1 cellular context compared by ENCODE assay signal in genomic region chr5:169583424-169584215, GRCh38.
A peak's percentile ranks its signal among the peaks of the same experiment; 100 is the strongest.
TF ChIP-seq lines count a peak whose summit lies in the region.

A gene with protein sequence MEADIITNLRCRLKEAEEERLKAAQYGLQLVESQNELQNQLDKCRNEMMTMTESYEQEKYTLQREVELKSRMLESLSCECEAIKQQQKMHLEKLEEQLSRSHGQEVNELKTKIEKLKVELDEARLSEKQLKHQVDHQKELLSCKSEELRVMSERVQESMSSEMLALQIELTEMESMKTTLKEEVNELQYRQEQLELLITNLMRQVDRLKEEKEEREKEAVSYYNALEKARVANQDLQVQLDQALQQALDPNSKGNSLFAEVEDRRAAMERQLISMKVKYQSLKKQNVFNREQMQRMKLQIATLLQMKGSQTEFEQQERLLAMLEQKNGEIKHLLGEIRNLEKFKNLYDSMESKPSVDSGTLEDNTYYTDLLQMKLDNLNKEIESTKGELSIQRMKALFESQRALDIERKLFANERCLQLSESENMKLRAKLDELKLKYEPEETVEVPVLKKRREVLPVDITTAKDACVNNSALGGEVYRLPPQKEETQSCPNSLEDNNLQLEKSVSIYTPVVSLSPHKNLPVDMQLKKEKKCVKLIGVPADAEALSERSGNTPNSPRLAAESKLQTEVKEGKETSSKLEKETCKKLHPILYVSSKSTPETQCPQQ (plus strand): TSS chr5:169583773. CDS start chr5:169588417, 4,644 bp downstream.

TF ChIP-seq in K562, 482 proteins besides CTCF, POLR2A, EP300 and RAD21 (continued from another document and continues in another):
- TF ChIP-seq, protein P1, sequence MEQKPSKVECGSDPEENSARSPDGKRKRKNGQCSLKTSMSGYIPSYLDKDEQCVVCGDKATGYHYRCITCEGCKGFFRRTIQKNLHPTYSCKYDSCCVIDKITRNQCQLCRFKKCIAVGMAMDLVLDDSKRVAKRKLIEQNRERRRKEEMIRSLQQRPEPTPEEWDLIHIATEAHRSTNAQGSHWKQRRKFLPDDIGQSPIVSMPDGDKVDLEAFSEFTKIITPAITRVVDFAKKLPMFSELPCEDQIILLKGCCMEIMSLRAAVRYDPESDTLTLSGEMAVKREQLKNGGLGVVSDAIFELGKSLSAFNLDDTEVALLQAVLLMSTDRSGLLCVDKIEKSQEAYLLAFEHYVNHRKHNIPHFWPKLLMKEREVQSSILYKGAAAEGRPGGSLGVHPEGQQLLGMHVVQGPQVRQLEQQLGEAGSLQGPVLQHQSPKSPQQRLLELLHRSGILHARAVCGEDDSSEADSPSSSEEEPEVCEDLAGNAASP (IDR thresholded peaks at IDR 0.05) = no peak
- TF ChIP-seq ZNF124 (CRISPR knock-in tag; IDR thresholded peaks at IDR 0.05) (no peak), EP400 (IDR thresholded peaks at IDR 0.05) (peak; percentile 80), NR4A1 (CRISPR knock-in tag; IDR thresholded peaks at IDR 0.05) (no peak), NR4A1 (tag; IDR thresholded peaks at IDR 0.05) (no peak), ZNF280B (CRISPR knock-in tag; IDR thresholded peaks at IDR 0.05) (no peak), ZNF76 (CRISPR knock-in tag; IDR thresholded peaks at IDR 0.05; ENCODE audit: borderline replicate concordance) (no peak), ATF6 (CRISPR knock-in tag; IDR thresholded peaks at IDR 0.05) (0 out of 2 replicates have a peak, but pooled peaks have one; percentile 47), ZNF197 (CRISPR knock-in tag; IDR thresholded peaks at IDR 0.05; ENCODE audit: low read depth) (no peak), FOXM1 (IDR thresholded peaks at IDR 0.05; ENCODE audit: low read depth) (peak; percentile 54), FOXM1 (CRISPR knock-in tag; IDR thresholded peaks at IDR 0.05; ENCODE audit: low read depth) (0 out of 2 replicates have a peak, but pooled peaks have one; percentile 30), XRCC5 (IDR thresholded peaks at IDR 0.05; ENCODE audit: low read depth, low read length) (peak; percentile 44; the same call in 1 of the 2 replicates), CREB1 (IDR thresholded peaks at IDR 0.05) (peak; percentile 46; the same call in 1 of the 2 replicates), CREB1 (CRISPR knock-in tag; IDR thresholded peaks at IDR 0.05) (no peak), TBL1XR1 (IDR thresholded peaks at IDR 0.05; ENCODE audit: low read length in 2 of 2) (peak in 1 of 2 experiments; percentile 6; a peak in 1 of 4 replicates), KLF1 (tag; IDR thresholded peaks at IDR 0.05) (0 out of 2 replicates have a peak, but pooled peaks have one; percentile 33), ZNF551 (CRISPR knock-in tag; IDR thresholded peaks at IDR 0.05) (no peak), SMARCA5 (IDR thresholded peaks at IDR 0.05) (no peak), ZFX (CRISPR knock-in tag; IDR thresholded peaks at IDR 0.05) (peak; percentile 96), ZFP30 (CRISPR knock-in tag; IDR thresholded peaks at IDR 0.05; ENCODE audit: borderline replicate concordance) (no peak), XRCC3 (IDR thresholded peaks at IDR 0.05) (no peak), LARP7 (IDR thresholded peaks at IDR 0.05) (no peak)
- TF ChIP-seq, protein P2, sequence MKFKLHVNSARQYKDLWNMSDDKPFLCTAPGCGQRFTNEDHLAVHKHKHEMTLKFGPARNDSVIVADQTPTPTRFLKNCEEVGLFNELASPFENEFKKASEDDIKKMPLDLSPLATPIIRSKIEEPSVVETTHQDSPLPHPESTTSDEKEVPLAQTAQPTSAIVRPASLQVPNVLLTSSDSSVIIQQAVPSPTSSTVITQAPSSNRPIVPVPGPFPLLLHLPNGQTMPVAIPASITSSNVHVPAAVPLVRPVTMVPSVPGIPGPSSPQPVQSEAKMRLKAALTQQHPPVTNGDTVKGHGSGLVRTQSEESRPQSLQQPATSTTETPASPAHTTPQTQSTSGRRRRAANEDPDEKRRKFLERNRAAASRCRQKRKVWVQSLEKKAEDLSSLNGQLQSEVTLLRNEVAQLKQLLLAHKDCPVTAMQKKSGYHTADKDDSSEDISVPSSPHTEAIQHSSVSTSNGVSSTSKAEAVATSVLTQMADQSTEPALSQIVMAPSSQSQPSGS (CRISPR knock-in tag; IDR thresholded peaks at IDR 0.05) = no peak
- TF ChIP-seq, protein P3, sequence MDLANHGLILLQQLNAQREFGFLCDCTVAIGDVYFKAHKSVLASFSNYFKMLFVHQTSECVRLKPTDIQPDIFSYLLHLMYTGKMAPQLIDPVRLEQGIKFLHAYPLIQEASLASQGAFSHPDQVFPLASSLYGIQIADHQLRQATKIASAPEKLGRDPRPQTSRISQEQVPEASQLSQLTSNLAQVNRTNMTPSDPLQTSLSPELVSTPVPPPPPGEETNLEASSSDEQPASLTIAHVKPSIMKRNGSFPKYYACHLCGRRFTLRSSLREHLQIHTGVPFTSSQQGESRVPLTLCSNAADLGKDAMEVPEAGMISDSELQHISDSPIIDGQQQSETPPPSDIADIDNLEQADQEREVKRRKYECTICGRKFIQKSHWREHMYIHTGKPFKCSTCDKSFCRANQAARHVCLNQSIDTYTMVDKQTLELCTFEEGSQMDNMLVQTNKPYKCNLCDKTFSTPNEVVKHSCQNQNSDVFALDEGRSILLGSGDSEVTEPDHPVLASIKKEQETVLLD (IDR thresholded peaks at IDR 0.05) = peak; percentile 98
- TF ChIP-seq, protein P4, sequence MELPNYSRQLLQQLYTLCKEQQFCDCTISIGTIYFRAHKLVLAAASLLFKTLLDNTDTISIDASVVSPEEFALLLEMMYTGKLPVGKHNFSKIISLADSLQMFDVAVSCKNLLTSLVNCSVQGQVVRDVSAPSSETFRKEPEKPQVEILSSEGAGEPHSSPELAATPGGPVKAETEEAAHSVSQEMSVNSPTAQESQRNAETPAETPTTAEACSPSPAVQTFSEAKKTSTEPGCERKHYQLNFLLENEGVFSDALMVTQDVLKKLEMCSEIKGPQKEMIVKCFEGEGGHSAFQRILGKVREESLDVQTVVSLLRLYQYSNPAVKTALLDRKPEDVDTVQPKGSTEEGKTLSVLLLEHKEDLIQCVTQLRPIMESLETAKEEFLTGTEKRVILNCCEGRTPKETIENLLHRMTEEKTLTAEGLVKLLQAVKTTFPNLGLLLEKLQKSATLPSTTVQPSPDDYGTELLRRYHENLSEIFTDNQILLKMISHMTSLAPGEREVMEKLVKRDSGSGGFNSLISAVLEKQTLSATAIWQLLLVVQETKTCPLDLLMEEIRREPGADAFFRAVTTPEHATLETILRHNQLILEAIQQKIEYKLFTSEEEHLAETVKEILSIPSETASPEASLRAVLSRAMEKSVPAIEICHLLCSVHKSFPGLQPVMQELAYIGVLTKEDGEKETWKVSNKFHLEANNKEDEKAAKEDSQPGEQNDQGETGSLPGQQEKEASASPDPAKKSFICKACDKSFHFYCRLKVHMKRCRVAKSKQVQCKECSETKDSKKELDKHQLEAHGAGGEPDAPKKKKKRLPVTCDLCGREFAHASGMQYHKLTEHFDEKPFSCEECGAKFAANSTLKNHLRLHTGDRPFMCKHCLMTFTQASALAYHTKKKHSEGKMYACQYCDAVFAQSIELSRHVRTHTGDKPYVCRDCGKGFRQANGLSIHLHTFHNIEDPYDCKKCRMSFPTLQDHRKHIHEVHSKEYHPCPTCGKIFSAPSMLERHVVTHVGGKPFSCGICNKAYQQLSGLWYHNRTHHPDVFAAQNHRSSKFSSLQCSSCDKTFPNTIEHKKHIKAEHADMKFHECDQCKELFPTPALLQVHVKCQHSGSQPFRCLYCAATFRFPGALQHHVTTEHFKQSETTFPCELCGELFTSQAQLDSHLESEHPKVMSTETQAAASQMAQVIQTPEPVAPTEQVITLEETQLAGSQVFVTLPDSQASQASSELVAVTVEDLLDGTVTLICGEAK (IDR thresholded peaks at IDR 0.05) = peak; percentile 59
- TF ChIP-seq, protein P4 (CRISPR knock-in tag; IDR thresholded peaks at IDR 0.05) = no peak
- TF ChIP-seq, protein P5, sequence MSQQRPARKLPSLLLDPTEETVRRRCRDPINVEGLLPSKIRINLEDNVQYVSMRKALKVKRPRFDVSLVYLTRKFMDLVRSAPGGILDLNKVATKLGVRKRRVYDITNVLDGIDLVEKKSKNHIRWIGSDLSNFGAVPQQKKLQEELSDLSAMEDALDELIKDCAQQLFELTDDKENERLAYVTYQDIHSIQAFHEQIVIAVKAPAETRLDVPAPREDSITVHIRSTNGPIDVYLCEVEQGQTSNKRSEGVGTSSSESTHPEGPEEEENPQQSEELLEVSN (IDR thresholded peaks at IDR 0.05; ENCODE audit: borderline replicate concordance in 1 of 2, extremely low read depth in 1 of 2, insufficient read depth in 1 of 2, insufficient read length in 1 of 2, low read depth in 1 of 2, low read length in 1 of 2, poor library complexity in 1 of 2, severe bottlenecking in 1 of 2) = no peak
- TF ChIP-seq, protein P6, sequence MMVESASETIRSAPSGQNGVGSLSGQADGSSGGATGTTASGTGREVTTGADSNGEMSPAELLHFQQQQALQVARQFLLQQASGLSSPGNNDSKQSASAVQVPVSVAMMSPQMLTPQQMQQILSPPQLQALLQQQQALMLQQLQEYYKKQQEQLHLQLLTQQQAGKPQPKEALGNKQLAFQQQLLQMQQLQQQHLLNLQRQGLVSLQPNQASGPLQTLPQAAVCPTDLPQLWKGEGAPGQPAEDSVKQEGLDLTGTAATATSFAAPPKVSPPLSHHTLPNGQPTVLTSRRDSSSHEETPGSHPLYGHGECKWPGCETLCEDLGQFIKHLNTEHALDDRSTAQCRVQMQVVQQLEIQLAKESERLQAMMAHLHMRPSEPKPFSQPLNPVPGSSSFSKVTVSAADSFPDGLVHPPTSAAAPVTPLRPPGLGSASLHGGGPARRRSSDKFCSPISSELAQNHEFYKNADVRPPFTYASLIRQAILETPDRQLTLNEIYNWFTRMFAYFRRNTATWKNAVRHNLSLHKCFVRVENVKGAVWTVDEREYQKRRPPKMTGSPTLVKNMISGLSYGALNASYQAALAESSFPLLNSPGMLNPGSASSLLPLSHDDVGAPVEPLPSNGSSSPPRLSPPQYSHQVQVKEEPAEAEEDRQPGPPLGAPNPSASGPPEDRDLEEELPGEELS (CRISPR knock-in tag; IDR thresholded peaks at IDR 0.05; ENCODE audit: borderline replicate concordance) = no peak
